10 cellular contexts compared by ENCODE assay signal in genomic region chr20:64053841-64054661, GRCh38. TPM values are rescaled to one million over a fixed set of nuclear protein-coding genes. Genes with fewer than 3 reads are reported as not detected.
DNase-seq lines count a peak whose midpoint lies in the region; ATAC-seq and TF ChIP-seq lines count a peak whose summit lies in the region.
"Had no signal": no experiment of that assay in that cellular context is flagged by ENCODE, and none has a peak within 500 bp of the region (broad histone marks: within the 10 kb centered on the region; RNA-seq: fewer than 3 reads in every experiment).

No MANE protein-coding gene starts in this region.

- peaks cover 17 to 33% of the 10 kb centered on the region in 2 donors for H3K27me3 Mint-ChIP-seq in CD8-positive, alpha-beta memory T cell
- H3K27me3 Mint-ChIP-seq in natural killer cell treated with Interleukin-12 subunit alpha and Interleukin-12 subunit beta and Interleukin-15 and Interleukin-18, amount 100 ng/mL, for 72 hours: peaks cover 0 to 10% of the 10 kb centered on the region in 2 donors

- H3K9me3 Mint-ChIP-seq in CD8-positive, alpha-beta memory T cell: no peaks in the 10 kb centered on the region
- H3K9me3 Mint-ChIP-seq in natural killer cell treated with Interleukin-12 subunit alpha and Interleukin-12 subunit beta and Interleukin-15 and Interleukin-18, amount 100 ng/mL, for 72 hours: no peaks in the 10 kb centered on the region

- H3K36me3 ChIP-seq in CD8-positive, alpha-beta memory T cell (ENCODE audit: insufficient read depth, low read length): no peaks in the 10 kb centered on the region
- no peaks in the 10 kb centered on the region for H3K36me3 ChIP-seq in brain microvascular endothelial cell (replicated peaks)

- H3K4me3 Mint-ChIP-seq in CD8-positive, alpha-beta memory T cell: peak overlapping the region in 1 of 7 donors; percentile 59
- H3K4me3 Mint-ChIP-seq in natural killer cell treated with Interleukin-12 subunit alpha and Interleukin-12 subunit beta and Interleukin-15 and Interleukin-18, amount 100 ng/mL, for 72 hours: no peak overlapping the region

- CTCF ChIA-PET in CD8-positive, alpha-beta memory T cell (lab: Charles Lee): interaction anchor here (1.1 to 1.2 kb wide), 2 partner anchors 9 to 14 kb away, joined by 3 to 4 read pairs; no protein-coding TSS in a partner anchor

- TF ChIP-seq CTCF in brain microvascular endothelial cell (IDR thresholded peaks at IDR 0.05; ENCODE audit: low read depth, low read length, missing control alignments): peak; percentile 54

- POLR2A ChIA-PET in CD8-positive, alpha-beta memory T cell (lab: Charles Lee): no interaction called here

- H3K36me3 Mint-ChIP-seq in CD8-positive, alpha-beta memory T cell: no peaks in the 10 kb centered on the region
- H3K36me3 Mint-ChIP-seq in natural killer cell treated with Interleukin-12 subunit alpha and Interleukin-12 subunit beta and Interleukin-15 and Interleukin-18, amount 100 ng/mL, for 72 hours: no peaks in the 10 kb centered on the region

- in situ Hi-C loops in brain microvascular endothelial cell (cut with HindIII; ENCODE audit: low pct_ligation_motif_present, low sequenced_read_pairs): no loop called here

- ATAC-seq in natural killer cell treated with Interleukin-12 subunit alpha and Interleukin-12 subunit beta and Interleukin-15 and Interleukin-18, amount 100 ng/mL, for 72 hours: no peak
- ATAC-seq in GM21825 (IDR thresholded peaks at IDR 0.05; ENCODE audit: unreplicated experiment): no peak
- ATAC-seq in GM21786 (IDR thresholded peaks at IDR 0.05; ENCODE audit: unreplicated experiment): no peak

- H3K4me1 Mint-ChIP-seq in CD8-positive, alpha-beta memory T cell: peaks cover 2 to 13% (median 13%) of the 10 kb centered on the region in 3 donors
- peaks cover 6 to 11% of the 10 kb centered on the region in 2 donors for H3K4me1 Mint-ChIP-seq in natural killer cell treated with Interleukin-12 subunit alpha and Interleukin-12 subunit beta and Interleukin-15 and Interleukin-18, amount 100 ng/mL, for 72 hours (ENCODE audit: low read depth in 2 of 2)

- H3K4me1 ChIP-seq in CD8-positive, alpha-beta memory T cell (ENCODE audit: insufficient read depth, low read length): peaks cover 15% of the 10 kb centered on the region

- peak overlapping the region; percentile 54 for H3K27ac ChIP-seq in CD8-positive, alpha-beta memory T cell (ENCODE audit: low read depth, low read length)
- no peak overlapping the region for H3K27ac ChIP-seq in brain microvascular endothelial cell
- H3K27ac ChIP-seq: epithelial cell of prostate had no signal

- no peak for DNase-seq in CD8-positive, alpha-beta memory T cell
- DNase-seq in Kasumi-1 (lab: John Stamatoyannopoulos, UW): peak; percentile 44 to 49
- DNase-seq in brain microvascular endothelial cell: no peak
- peak; percentile 93 for DNase-seq in mesenteric fat pad (ENCODE audit: low spot score)
- DNase-seq in AG08395 (ENCODE audit: low spot score): no peak
- no peak for DNase-seq in natural killer cell treated with Interleukin-12 subunit alpha and Interleukin-12 subunit beta and Interleukin-15 and Interleukin-18, amount 100 ng/mL, for 72 hours (ENCODE audit: low spot score)
- DNase-seq: NCI-H510A treated with DMSO at 0.1 percent for 48 hours had no signal

- H3K9me3 ChIP-seq in CD8-positive, alpha-beta memory T cell (ENCODE audit: low read length): no peaks in the 10 kb centered on the region

- H3K4me3 ChIP-seq in CD8-positive, alpha-beta memory T cell (ENCODE audit: low read length): no peak overlapping the region
- H3K4me3 ChIP-seq in brain microvascular endothelial cell (ENCODE audit: low read depth, low read length): no peak overlapping the region

- peak overlapping the region in 1 of 8 donors; percentile 54 for H3K27ac Mint-ChIP-seq in CD8-positive, alpha-beta memory T cell
- H3K27ac Mint-ChIP-seq in natural killer cell treated with Interleukin-12 subunit alpha and Interleukin-12 subunit beta and Interleukin-15 and Interleukin-18, amount 100 ng/mL, for 72 hours: no peak overlapping the region

- peaks cover 23% of the 10 kb centered on the region for H3K27me3 ChIP-seq in CD8-positive, alpha-beta memory T cell (ENCODE audit: insufficient read depth, low read length, poor library complexity, severe bottlenecking)
- peaks cover 2% of the 10 kb centered on the region for H3K27me3 ChIP-seq in brain microvascular endothelial cell (replicated peaks)

RNA-seq across cellular contexts. Expression of gene SOX18, which starts 4.6 kb away (rescaled TPM):
- not detected for total RNA-seq in CD8-positive, alpha-beta memory T cell
- not detected for polyA plus RNA-seq in CD8-positive, alpha-beta memory T cell
- total RNA-seq in mesenteric fat pad: 70.5 TPM
- total RNA-seq in natural killer cell treated with Interleukin-12 subunit alpha and Interleukin-12 subunit beta and Interleukin-15 and Interleukin-18, amount 100 ng/mL, for 72 hours: not detected

RNA-seq across cellular contexts. Expression of gene TCEA2, which starts 8.9 kb away (rescaled TPM):
- total RNA-seq in CD8-positive, alpha-beta memory T cell: 10 to 100 TPM; 24.2 to 24.5 TPM
- 30.9 TPM for polyA plus RNA-seq in CD8-positive, alpha-beta memory T cell
- 42.5 TPM for total RNA-seq in mesenteric fat pad
- 10 to 100 TPM; 23.2 to 24.1 TPM for total RNA-seq in natural killer cell treated with Interleukin-12 subunit alpha and Interleukin-12 subunit beta and Interleukin-15 and Interleukin-18, amount 100 ng/mL, for 72 hours

RNA-seq across cellular contexts. Expression of gene C20orf204, which starts 18.1 kb away (rescaled TPM):
- total RNA-seq in CD8-positive, alpha-beta memory T cell: 1 to 10 TPM; 2.4 to 2.7 TPM
- 0.40 TPM for polyA plus RNA-seq in CD8-positive, alpha-beta memory T cell
- total RNA-seq in mesenteric fat pad: 0.74 TPM
- total RNA-seq in natural killer cell treated with Interleukin-12 subunit alpha and Interleukin-12 subunit beta and Interleukin-15 and Interleukin-18, amount 100 ng/mL, for 72 hours: 1 to 10 TPM; 2.4 to 6.3 TPM

RNA-seq across cellular contexts. Expression of gene RGS19, which starts 25.3 kb away (rescaled TPM):
- total RNA-seq in CD8-positive, alpha-beta memory T cell: 10 to 100 TPM; 35.3 to 36.9 TPM
- polyA plus RNA-seq in CD8-positive, alpha-beta memory T cell: 120 TPM
- 29.0 TPM for total RNA-seq in mesenteric fat pad
- total RNA-seq in natural killer cell treated with Interleukin-12 subunit alpha and Interleukin-12 subunit beta and Interleukin-15 and Interleukin-18, amount 100 ng/mL, for 72 hours: 10 to 100 TPM; 27.1 to 33.4 TPM

RNA-seq across cellular contexts. Expression of gene OPRL1, which starts 25.8 kb away (rescaled TPM):
- total RNA-seq in CD8-positive, alpha-beta memory T cell: under 1 TPM; 0.38 to 0.44 TPM
- 0.49 TPM for polyA plus RNA-seq in CD8-positive, alpha-beta memory T cell
- 1.3 TPM for total RNA-seq in mesenteric fat pad
- total RNA-seq in natural killer cell treated with Interleukin-12 subunit alpha and Interleukin-12 subunit beta and Interleukin-15 and Interleukin-18, amount 100 ng/mL, for 72 hours: under 1 TPM; 0.12 to 0.20 TPM

Comparison
In these comparisons a context has a peak if more than half of its experiments do, and no peak if none do; other contexts are left out.
1. DNase-seq: peak in Kasumi-1 (2 of 2) and mesenteric fat pad (single experiment); none in CD8-positive, alpha-beta memory T cell (0 of 5), brain microvascular endothelial cell (single experiment), AG08395 (single experiment) and natural killer cell treated with Interleukin-12 subunit alpha and Interleukin-12 subunit beta and Interleukin-15 and Interleukin-18, amount 100 ng/mL, for 72 hours (single experiment).
2. RNA of gene SOX18, which starts 4.6 kb away (total RNA-seq): 70.5 TPM in mesenteric fat pad (single experiment); not detected in CD8-positive, alpha-beta memory T cell and not detected in natural killer cell treated with Interleukin-12 subunit alpha and Interleukin-12 subunit beta and Interleukin-15 and Interleukin-18, amount 100 ng/mL, for 72 hours; every median in the first group is over 10 times any median in the second.